Comparison of ENCODE assay signal across 10 cellular contexts in the genomic region with DNA sequence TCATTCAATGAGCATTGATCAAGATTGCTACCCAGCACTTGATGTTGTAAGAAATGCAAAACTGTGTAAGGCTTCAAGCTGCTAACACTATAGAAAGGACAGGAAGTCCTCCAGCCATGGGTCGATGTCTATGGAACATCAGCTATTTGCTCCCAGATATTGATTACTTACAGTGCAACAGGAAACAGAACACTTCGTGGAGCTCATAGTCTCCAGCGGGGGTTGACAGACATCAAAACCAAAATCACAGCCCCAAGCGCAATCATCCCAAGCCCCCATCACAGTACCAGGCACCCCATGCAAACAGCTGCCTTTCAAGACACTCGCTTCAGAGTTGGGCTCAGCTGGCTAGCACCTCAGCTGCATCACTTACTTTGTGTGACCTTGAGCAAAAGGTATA. TPM values are rescaled to one million over a fixed set of nuclear protein-coding genes. Genes with fewer than 3 reads are reported as not detected.
DNase-seq lines count a peak whose midpoint lies in the region; ATAC-seq and TF ChIP-seq lines count a peak whose summit lies in the region.
"Had no signal": no experiment of that assay in that cellular context is flagged by ENCODE, and none has a peak within 500 bp of the region (broad histone marks: within the 10 kb centered on the region; RNA-seq: fewer than 3 reads in every experiment).

No MANE protein-coding gene starts in this region.

- H3K36me3 ChIP-seq in fibroblast of lung (ENCODE audit: control insufficient read depth, insufficient read depth, low read length) (no peaks in the 10 kb centered on the region), gastrocnemius medialis (no peaks in the 10 kb centered on the region), Karpas-422 (ENCODE audit: insufficient read depth, low read length) (no peaks in the 10 kb centered on the region)

- H4K20me1 ChIP-seq in fibroblast of lung (ENCODE audit: control insufficient read depth, extremely low read depth, insufficient read depth, low read length) (no peaks in the 10 kb centered on the region), Karpas-422 (ENCODE audit: insufficient read depth, low read depth, low read length) (no peaks in the 10 kb centered on the region)

- H3K4me1 Mint-ChIP-seq in CD4-positive, alpha-beta T cell (ENCODE audit: low read depth) = no peaks in the 10 kb centered on the region
- H3K4me1 Mint-ChIP-seq in activated naive CD4-positive, alpha-beta T cell treated with anti-CD3 and anti-CD28 coated beads for 36 hours (ENCODE audit: low read depth) = peaks cover 10% of the 10 kb centered on the region

- POLR2A ChIA-PET in CD4-positive, alpha-beta T cell (lab: Charles Lee) = interaction anchor here (0.7 to 1.3 kb wide), 4 partner anchors 10 to 514 kb away, joined by 3 to 5 read pairs (median 4); a partner anchor contains a TSS

- no peaks in the 10 kb centered on the region for H3K9me2 ChIP-seq in Karpas-422 (replicated peaks; ENCODE audit: insufficient read depth, low read length)

- H3K27me3 ChIP-seq in CD4-positive, alpha-beta T cell (ENCODE audit: control insufficient read depth, insufficient read depth, low read length) = no peaks in the 10 kb centered on the region
- H3K27me3 ChIP-seq in fibroblast of lung (ENCODE audit: control insufficient read depth, insufficient read depth, low read length) (no peaks in the 10 kb centered on the region), gastrocnemius medialis (no peaks in the 10 kb centered on the region), Karpas-422 (ENCODE audit: low read length) (no peaks in the 10 kb centered on the region)

- no peak overlapping the region for H3K27ac Mint-ChIP-seq in CD4-positive, alpha-beta T cell
- no peak overlapping the region for H3K27ac Mint-ChIP-seq in activated naive CD4-positive, alpha-beta T cell treated with anti-CD3 and anti-CD28 coated beads for 36 hours

- no peak overlapping the region for H2AFZ ChIP-seq in fibroblast of lung (ENCODE audit: low read length)
- no peak overlapping the region for H2AFZ ChIP-seq in Karpas-422 (ENCODE audit: low read length)

- no peaks in the 10 kb centered on the region for H3K79me2 ChIP-seq in fibroblast of lung (ENCODE audit: control insufficient read depth, insufficient read depth, low read length)
- H3K79me2 ChIP-seq in Karpas-422 (ENCODE audit: low read length) = no peaks in the 10 kb centered on the region

- no peaks in the 10 kb centered on the region for H3K36me3 Mint-ChIP-seq in CD4-positive, alpha-beta T cell (ENCODE audit: low read depth)
- H3K36me3 Mint-ChIP-seq in activated naive CD4-positive, alpha-beta T cell treated with anti-CD3 and anti-CD28 coated beads for 36 hours (ENCODE audit: low read depth) = no peaks in the 10 kb centered on the region

- no peak for ATAC-seq in CD4-positive, alpha-beta T cell (ENCODE audit: poor library complexity)
- no peak for ATAC-seq in gastrocnemius medialis

- peak overlapping the region; percentile 25 for H3K9ac ChIP-seq in fibroblast of lung (ENCODE audit: insufficient read depth, low read length)
- no peak overlapping the region for H3K9ac ChIP-seq in Karpas-422 (ENCODE audit: low read length)

- CTCF ChIA-PET in CD4-positive, alpha-beta T cell (lab: Charles Lee) = no interaction called here
- CTCF ChIA-PET in activated naive CD4-positive, alpha-beta T cell treated with anti-CD3 and anti-CD28 coated beads for 36 hours (lab: Charles Lee) = interaction anchor here (1.0 to 1.5 kb wide), 3 partner anchors 10 to 135 kb away, joined by 3 to 8 read pairs (median 4); no protein-coding TSS in a partner anchor

- H3K27ac ChIP-seq in CD4-positive, alpha-beta T cell (ENCODE audit: low read depth, low read length) = no peak overlapping the region
- peak overlapping the region; percentile 97 for H3K27ac ChIP-seq in fibroblast of lung (ENCODE audit: insufficient read depth, low read length)
- H3K27ac ChIP-seq in gastrocnemius medialis = peak overlapping the region; percentile 54 to 92 (median 62)
- H3K27ac ChIP-seq in Karpas-422 (ENCODE audit: low read length) = no peak overlapping the region

- H3K4me3 Mint-ChIP-seq in CD4-positive, alpha-beta T cell = peak overlapping the region; percentile 46
- H3K4me3 Mint-ChIP-seq in activated naive CD4-positive, alpha-beta T cell treated with anti-CD3 and anti-CD28 coated beads for 36 hours = no peak overlapping the region

- no peaks in the 10 kb centered on the region for H3K27me3 Mint-ChIP-seq in CD4-positive, alpha-beta T cell
- H3K27me3 Mint-ChIP-seq in activated naive CD4-positive, alpha-beta T cell treated with anti-CD3 and anti-CD28 coated beads for 36 hours (ENCODE audit: low read depth) = no peaks in the 10 kb centered on the region

- no peak for DNase-seq in CD4-positive, alpha-beta T cell
- DNase-seq in RPMI8226 (peak; percentile 17), fibroblast of lung (ENCODE audit: low read depth in 2 of 2) (no peak), gastrocnemius medialis (no peak), Karpas-422 (no peak), NCI-H510A treated with DMSO at 0.1 percent for 48 hours (lab: John Stamatoyannopoulos, UW) (no peak), DMS 273 treated with DMSO at 0.1 percent for 48 hours (lab: John Stamatoyannopoulos, UW) (no peak)
- DNase-seq in activated naive CD4-positive, alpha-beta T cell treated with anti-CD3 and anti-CD28 coated beads for 36 hours = no peak
- DNase-seq: islet precursor cell; stimulated activated CD4-positive, alpha-beta T cell treated with anti-CD3 and anti-CD28 coated beads, Interleukin-4, amount 100 ng/mL, for 4 hours had no signal

- in situ Hi-C loops in gastrocnemius medialis (cut with MboI; ENCODE audit: low sequenced_read_pairs in 4 of 4) = loop anchor here in 1 of 4 donors (10.0 kb wide), 1 partner anchor 67 kb away; no protein-coding TSS in a partner anchor

- intact Hi-C loops in CD4-positive, alpha-beta T cell (cut with DNase I, micrococcal nuclease) = no loop called here
- intact Hi-C loops in gastrocnemius medialis (cut with DNase I; ENCODE audit: low total_unique reads) = no loop called here
- intact Hi-C loops in activated naive CD4-positive, alpha-beta T cell treated with anti-CD3 and anti-CD28 coated beads for 36 hours (cut with micrococcal nuclease) = no loop called here

- no peaks in the 10 kb centered on the region for H3K9me3 Mint-ChIP-seq in CD4-positive, alpha-beta T cell
- H3K9me3 Mint-ChIP-seq in activated naive CD4-positive, alpha-beta T cell treated with anti-CD3 and anti-CD28 coated beads for 36 hours = no peaks in the 10 kb centered on the region

- TF ChIP-seq POLR2A in gastrocnemius medialis (IDR thresholded peaks at IDR 0.05) = no peak

- H3K4me2 ChIP-seq in fibroblast of lung (ENCODE audit: extremely low read depth, insufficient read depth, low read length) (peak overlapping the region; percentile 49), Karpas-422 (ENCODE audit: low read depth, low read length, poor library complexity, severe bottlenecking) (no peak overlapping the region)

- H3K4me3 ChIP-seq in fibroblast of lung (replicated peaks in 1 of 4; ENCODE audit: control extremely low read depth in 1 of 4, insufficient read depth in 1 of 4, low read depth in 3 of 4, low read length in 4 of 4) (no peak overlapping the region), gastrocnemius medialis (no peak overlapping the region), Karpas-422 (ENCODE audit: low read length) (no peak overlapping the region)

- H3K4me1 ChIP-seq in fibroblast of lung (ENCODE audit: control insufficient read depth, extremely low read depth, insufficient read depth, low read length) (peaks cover 63% of the 10 kb centered on the region), gastrocnemius medialis (peaks cover 32 to 38% of the 10 kb centered on the region in 2 donors), Karpas-422 (ENCODE audit: low read length) (no peaks in the 10 kb centered on the region)

- no peaks in the 10 kb centered on the region for H3K9me3 ChIP-seq in CD4-positive, alpha-beta T cell (ENCODE audit: control insufficient read depth, low read length)
- H3K9me3 ChIP-seq in fibroblast of lung (ENCODE audit: control insufficient read depth, insufficient read depth, low read depth, low read length) = no peaks in the 10 kb centered on the region
- no peaks in the 10 kb centered on the region for H3K9me3 ChIP-seq in gastrocnemius medialis
- no peaks in the 10 kb centered on the region for H3K9me3 ChIP-seq in Karpas-422 (ENCODE audit: low read length)

- no peak for TF ChIP-seq CTCF in CD4-positive, alpha-beta T cell (IDR thresholded peaks at IDR 0.05)
- TF ChIP-seq CTCF in fibroblast of lung (conservative IDR thresholded peaks at IDR 0.05 in 1 of 2, IDR thresholded peaks at IDR 0.05 in 1 of 2; ENCODE audit: low read depth in 1 of 2, low read length in 2 of 2) (no peak), gastrocnemius medialis (IDR thresholded peaks at IDR 0.05 in 4 of 5, conservative IDR thresholded peaks at IDR 0.05 in 1 of 5) (no peak)

RNA-seq across cellular contexts. Expression of a gene that starts 26.8 kb away (rescaled TPM):
- total RNA-seq in CD4-positive, alpha-beta T cell = 100 to 1,000 TPM; 761 to 768 TPM
- total RNA-seq in fibroblast of lung (56.5 and 148 TPM in 2 replicates), gastrocnemius medialis (1,000 to 10,000 TPM in 1 of 4 donors, 100 to 1,000 TPM in 3; 345 to 1,004 (median 793) TPM)
- polyA plus RNA-seq in fibroblast of lung = 121 and 291 TPM in 2 replicates
- 89.4 and 192 TPM in 2 replicates for polyA plus RNA-seq in fibroblast of lung (2012)
- polyA minus RNA-seq in fibroblast of lung (ENCODE audit: low replicate concordance) = 200 and 307 TPM in 2 replicates
- 1 to 10 TPM; 7.0 to 7.3 TPM for total RNA-seq in activated naive CD4-positive, alpha-beta T cell treated with anti-CD3 and anti-CD28 coated beads for 36 hours
- 9.0 and 10.5 TPM in 2 replicates for total RNA-seq in Karpas-422 (2014; rRNA removed; shearing (Covaris generic); ENCODE audit: low replicate concordance)

RNA-seq across cellular contexts. Expression of a gene that starts 36.3 kb away (rescaled TPM):
- 10 to 100 TPM; 51.0 to 52.4 TPM for total RNA-seq in CD4-positive, alpha-beta T cell
- total RNA-seq in fibroblast of lung (70.9 and 113 TPM in 2 replicates), gastrocnemius medialis (100 to 1,000 TPM in 1 of 4 donors, 10 to 100 TPM in 3; 54.4 to 108 (median 88.0) TPM)
- 168 and 171 TPM in 2 replicates for polyA plus RNA-seq in fibroblast of lung
- polyA plus RNA-seq in fibroblast of lung (2012) = 173 and 195 TPM in 2 replicates
- 269 and 362 TPM in 2 replicates for polyA minus RNA-seq in fibroblast of lung (ENCODE audit: low replicate concordance)
- 10 to 100 TPM; 33.4 to 36.2 TPM for total RNA-seq in activated naive CD4-positive, alpha-beta T cell treated with anti-CD3 and anti-CD28 coated beads for 36 hours
- 54.4 and 67.2 TPM in 2 replicates for total RNA-seq in Karpas-422 (2014; rRNA removed; shearing (Covaris generic); ENCODE audit: low replicate concordance)

Comparison
In these comparisons a context has a peak if more than half of its experiments do, and no peak if none do; other contexts are left out.
1. H3K27ac ChIP-seq: peak in fibroblast of lung (single experiment) and gastrocnemius medialis (4 of 4); none in CD4-positive, alpha-beta T cell (single experiment) and Karpas-422 (single experiment).